Comparison of ENCODE assay signal across 8 cellular contexts in genomic region chr19:47600246-47601179, GRCh38. TPM values are rescaled to one million over a fixed set of nuclear protein-coding genes. Genes with fewer than 3 reads are reported as not detected.
DNase-seq lines count a peak whose midpoint lies in the region; ATAC-seq and TF ChIP-seq lines count a peak whose summit lies in the region.

No MANE protein-coding gene starts in this region.

- peaks cover 8% of the 10 kb centered on the region; the same call in 1 of the 2 replicates for H3K9me1 ChIP-seq in IMR-90 (ENCODE audit: insufficient read depth, low read length)

- peak overlapping the region; percentile 78 for H3K4me2 ChIP-seq in IMR-90 (ENCODE audit: low read depth, low read length)
- H3K4me2 ChIP-seq in OCI-LY7 (ENCODE audit: low read length), result peak overlapping the region; percentile 74

- TF ChIP-seq RAD21 in IMR-90 (IDR thresholded peaks at IDR 0.05; ENCODE audit: low read length), result no peak; the same call in none of the 2 replicates

- H2BK20ac ChIP-seq in IMR-90 (ENCODE audit: low read depth, low read length), result peak overlapping the region; percentile 21; the same call in 1 of the 2 replicates

- peaks cover 3% of the 10 kb centered on the region; the same call in 1 of the 2 replicates for H3K4me1 ChIP-seq in IMR-90 (ENCODE audit: control insufficient read depth, insufficient read depth, low read length)
- H3K4me1 ChIP-seq in OCI-LY7 (ENCODE audit: insufficient read depth, low read length, poor library complexity, severe bottlenecking), result peaks cover 28% of the 10 kb centered on the region
- peaks cover 15% of the 10 kb centered on the region for H3K4me1 ChIP-seq in mucosa of descending colon (ENCODE audit: low read depth)

- peak overlapping the region; percentile 84 for H3K14ac ChIP-seq in IMR-90 (replicated peaks; ENCODE audit: low read depth, low read length)

- peak overlapping the region; percentile 89 for H2AK5ac ChIP-seq in IMR-90 (ENCODE audit: low read depth, low read length)

- WGBS in IMR-90 (ENCODE audit: extremely low coverage in 2 of 2, insufficient read length in 1 of 2), 2 experiments, result 4% methylated on average over 42 of the region's 77 CpGs; no CpG with 5 or more reads in 1 of the 2 experiments

- POLR2A ChIA-PET in IMR-90 (lab: Charles Lee; ENCODE audit: unreplicated experiment), result no interaction called here
- POLR2A ChIA-PET in OCI-LY7 (lab: Charles Lee), result interaction anchor here (0.6 to 1.4 kb wide), 9 partner anchors 10 to 117 kb away, joined by 3 to 5 read pairs (median 3); no protein-coding TSS in a partner anchor

- in situ Hi-C loops in IMR-90 (cut with MboI; ENCODE audit: low sequenced_read_pairs), result no loop called here

- CTCF ChIA-PET in IMR-90 (lab: Yijun Ruan, JAX) (interaction anchor here (0.6 to 2.8 kb wide), 2 partner anchors 64 to 85 kb away, joined by 3 to 8 read pairs; partner anchors contain the start of gene NAPA), OCI-LY7 (lab: Charles Lee; ENCODE audit: unreplicated experiment) (no interaction called here)

- BruUV-seq in IMR-90 (replicated peaks; lab: Mats Ljungman, UMichigan), result no TSS peak
- BruUV-seq in OCI-LY7 (replicated peaks; lab: Mats Ljungman, UMichigan), result TSS peak; percentile 97

- H4K91ac ChIP-seq in IMR-90 (ENCODE audit: insufficient read depth, low read depth, low read length), result peak overlapping the region; percentile 86

- peak overlapping the region; percentile 39 for H4K5ac ChIP-seq in IMR-90 (ENCODE audit: low read depth, low read length)

- peak overlapping the region; percentile 87 for H2AFZ ChIP-seq in IMR-90 (replicated peaks; ENCODE audit: low read length, poor library complexity)
- H2AFZ ChIP-seq in OCI-LY7 (ENCODE audit: low read length), result 0 out of 2 replicates have a peak overlapping the region, but pooled peaks have one; percentile 12

- no peaks in the 10 kb centered on the region for H3K36me3 ChIP-seq in IMR-90 (ENCODE audit: control insufficient read depth, insufficient read depth, low read length)
- no peaks in the 10 kb centered on the region for H3K36me3 ChIP-seq in OCI-LY7 (ENCODE audit: insufficient read depth, low read length)
- H3K36me3 ChIP-seq in mucosa of descending colon (ENCODE audit: low read depth), result no peaks in the 10 kb centered on the region

- H3K18ac ChIP-seq in IMR-90 (ENCODE audit: low read depth, low read length), result peak overlapping the region; percentile 55; the same call in 1 of the 2 replicates

- intact Hi-C loops in IMR-90 (cut with micrococcal nuclease) (loop anchor here (1.0 kb wide), 1 partner anchor 85 kb away; the partner anchor contains the start of gene NAPA), OCI-LY7 (cut with micrococcal nuclease; ENCODE audit: unreplicated experiment) (loop anchor here (1.0 to 10.0 kb wide), 4 partner anchors 9 to 116 kb away; partner anchors contain the start of genes BICRA, KPTN and NAPA), mucosa of descending colon (cut with DNase I, micrococcal nuclease) (loop anchor here in 1 of 2 donors (10.0 kb wide), 1 partner anchor 86 kb away; the partner anchor contains the start of gene NAPA)

- TF ChIP-seq POLR2A in IMR-90 (IDR thresholded peaks at IDR 0.05; ENCODE audit: low read depth, low read length), result peak; percentile 86

- H3K4me3 ChIP-seq in IMR-90 (ENCODE audit: insufficient read depth, low read depth, low read length) (peak overlapping the region; percentile 59), OCI-LY7 (ENCODE audit: low read depth, low read length, poor library complexity, severe bottlenecking) (peak overlapping the region; percentile 72), mucosa of descending colon (peak overlapping the region; percentile 14)

- H4K20me1 ChIP-seq in IMR-90 (ENCODE audit: insufficient read depth, low read length), result no peaks in the 10 kb centered on the region
- H4K20me1 ChIP-seq in OCI-LY7 (ENCODE audit: insufficient read depth, low read length), result no peaks in the 10 kb centered on the region

- peak overlapping the region; percentile 90 for H3K56ac ChIP-seq in IMR-90 (ENCODE audit: extremely low read depth, insufficient read depth, low read length)

- no peaks in the 10 kb centered on the region for H3K9me2 ChIP-seq in OCI-LY7 (ENCODE audit: insufficient read depth, low read length)

- TF ChIP-seq CTCF in IMR-90 (conservative IDR thresholded peaks at IDR 0.05; ENCODE audit: low read depth, low read length) (no peak), OCI-LY7 (conservative IDR thresholded peaks at IDR 0.05; ENCODE audit: low read length) (no peak), mucosa of descending colon (IDR thresholded peaks at IDR 0.05) (no peak)

- peak overlapping the region; percentile 47 for H2BK120ac ChIP-seq in IMR-90 (ENCODE audit: low read depth, low read length)

- H4K8ac ChIP-seq in IMR-90 (ENCODE audit: low read depth in 2 of 2, low read length in 2 of 2), result peak overlapping the region; percentile 86 to 94

- H3K79me2 ChIP-seq in OCI-LY7 (ENCODE audit: insufficient read depth, low read depth, low read length), result no peaks in the 10 kb centered on the region; the same call in 1 of the 2 replicates

- peak overlapping the region; percentile 86 for H2AK9ac ChIP-seq in IMR-90 (replicated peaks; ENCODE audit: low read depth, low read length, poor library complexity)

- peak overlapping the region; percentile 77 for H2BK5ac ChIP-seq in IMR-90 (ENCODE audit: low read depth, low read length, poor library complexity, severe bottlenecking)

- H3K23ac ChIP-seq in IMR-90 (ENCODE audit: low read depth, low read length), result peak overlapping the region; percentile 94

- H3K27me3 ChIP-seq in IMR-90 (ENCODE audit: control insufficient read depth, insufficient read depth, low read length), result no peaks in the 10 kb centered on the region

- peaks cover 0 to 8% of the 10 kb centered on the region in 2 experiments; a peak in 1 of 4 replicates for H3K79me1 ChIP-seq in IMR-90 (ENCODE audit: low read depth in 1 of 2, low read length in 2 of 2)

- DNase-seq in DMS114 treated with DMSO at 0.1 percent for 48 hours (lab: John Stamatoyannopoulos, UW; ENCODE audit: unreplicated experiment) (peak; percentile 86), IMR-90 (peak; percentile 98), OCI-LY7 (ENCODE audit: low spot score) (peak; percentile 100), activated T-cell treated with anti-CD3 and anti-CD28 coated beads for 4 hours (peak; percentile 99), epithelial cell of prostate (ENCODE audit: low read depth, low spot score) (peak; percentile 89), mucosa of descending colon (peak; percentile 100)
- DNase-seq in stimulated activated CD8-positive, alpha-beta memory T cell treated with anti-CD3 and anti-CD28 coated beads, Interleukin-4, amount 100 ng/mL, for 1 hour (ENCODE audit: low read depth in 2 of 2, low spot score in 1 of 2), result peak; percentile 99

- peak overlapping the region; percentile 91; the same call in 2 of the 3 replicates for H2BK15ac ChIP-seq in IMR-90 (ENCODE audit: low read depth, low read length)

- ATAC-seq in GM21529 (IDR thresholded peaks at IDR 0.05; ENCODE audit: unreplicated experiment) (peak; percentile 95), IMR-90 (ENCODE audit: low read depth) (peak; percentile 95), mucosa of descending colon (peak; percentile 97)

- H3K9ac ChIP-seq in IMR-90 (ENCODE audit: low read depth, low read length), result peak overlapping the region; percentile 78

- H3K9me3 ChIP-seq in IMR-90 (ENCODE audit: control insufficient read depth, insufficient read depth, low read length) (no peaks in the 10 kb centered on the region), OCI-LY7 (ENCODE audit: low read length) (no peaks in the 10 kb centered on the region), mucosa of descending colon (no peaks in the 10 kb centered on the region)

- H3K27ac ChIP-seq in IMR-90 (ENCODE audit: insufficient read depth, low read length) (peak overlapping the region; percentile 83), OCI-LY7 (ENCODE audit: low read depth, low read length, poor library complexity, severe bottlenecking) (peak overlapping the region; percentile 59), epithelial cell of prostate (peak overlapping the region; percentile 92)

- H3K4ac ChIP-seq in IMR-90 (ENCODE audit: low read depth, low read length), result peak overlapping the region; percentile 92

- dilution Hi-C loops in IMR-90 (cut with HindIII; ENCODE audit: low sequenced_read_pairs, unreplicated experiment), result no loop called here

TF ChIP-seq in IMR-90, 13 proteins besides CTCF, POLR2A, EP300 and RAD21 (continues in another document):
- TF ChIP-seq ELK1 (IDR thresholded peaks at IDR 0.05; ENCODE audit: borderline replicate concordance, low read depth, low read length) (no peak), FOS (IDR thresholded peaks at IDR 0.05; ENCODE audit: low read depth, low read length) (no peak), MXI1 (IDR thresholded peaks at IDR 0.05; ENCODE audit: borderline replicate concordance, low read depth, low read length) (peak; percentile 79), CEBPB (IDR thresholded peaks at IDR 0.05; ENCODE audit: low read depth, low read length) (no peak)

RNA-seq across cellular contexts. Expression of gene BICRA, which starts 8.4 kb away (rescaled TPM):
- total RNA-seq in IMR-90 (2012; rRNA removed), result 1.8 and 3.1 TPM in 2 replicates
- polyA plus RNA-seq in IMR-90 (2012; rRNA removed), result 3.5 and 3.9 TPM in 2 replicates
- 3.0 and 4.1 TPM in 2 replicates for polyA plus RNA-seq in IMR-90 (2012; cell fraction: cytosol; rRNA removed)
- polyA plus RNA-seq in IMR-90 (2012; cell fraction: nucleus; rRNA removed; ENCODE audit: low replicate concordance), result 13.2 and 25.5 TPM in 2 replicates
- total RNA-seq in OCI-LY7 (2014; rRNA removed; shearing (Covaris generic)), result 2.1 and 4.4 TPM in 2 replicates
- total RNA-seq in OCI-LY7 (2022), result 16.0 and 16.5 TPM in 2 replicates
- total RNA-seq in mucosa of descending colon, result 10 to 100 TPM; 18.1 to 19.7 (median 18.5) TPM

RNA-seq across cellular contexts. Expression of gene ZNF541, which starts 27.6 kb away (rescaled TPM):
- total RNA-seq in IMR-90 (2012; rRNA removed), result not detected in 2 replicates
- not detected in 2 replicates for polyA plus RNA-seq in IMR-90 (2012; rRNA removed)
- 0.01 TPM in 1 of 2 replicates, not detected in the other for polyA plus RNA-seq in IMR-90 (2012; cell fraction: cytosol; rRNA removed)
- polyA plus RNA-seq in IMR-90 (2012; cell fraction: nucleus; rRNA removed; ENCODE audit: low replicate concordance), result 0.08 and 0.16 TPM in 2 replicates
- not detected in 2 replicates for total RNA-seq in OCI-LY7 (2014; rRNA removed; shearing (Covaris generic))
- total RNA-seq in OCI-LY7 (2022), result not detected in 2 replicates
- under 1 TPM in 1 of 3 donors, not detected in 2; 0.22 TPM for total RNA-seq in mucosa of descending colon

Comparison
In these comparisons a context has a peak if more than half of its experiments do, and no peak if none do; other contexts are left out.
1. Peak in every context shown above with its lines: DNase-seq, ATAC-seq, H3K4me3 ChIP-seq and H3K27ac ChIP-seq.
2. H3K4me3 ChIP-seq: peak in every context shown above with its lines; median percentile 72 in OCI-LY7; 59 in IMR-90; 14 in mucosa of descending colon.